In the genomic region with DNA sequence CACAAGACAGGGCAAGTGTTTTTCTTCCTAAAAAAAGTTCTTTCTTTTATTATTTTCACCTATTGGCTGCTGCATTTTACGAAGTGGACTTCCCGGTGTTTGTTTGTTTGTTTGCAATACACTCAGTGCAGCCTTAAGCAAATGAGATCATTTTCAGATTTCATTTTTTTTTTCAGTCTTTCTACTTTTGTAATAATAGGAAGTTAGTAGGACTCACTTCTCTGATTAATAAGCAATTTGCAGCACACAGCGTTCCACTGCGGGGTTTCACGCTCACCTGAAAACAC, we compare ENCODE assay signal across 17 cellular contexts.
DNase-seq lines count a peak whose midpoint lies in the region; ATAC-seq, FAIRE-seq and TF ChIP-seq lines count a peak whose summit lies in the region.
"Had no signal": no experiment of that assay in that cellular context is flagged by ENCODE, and none has a peak within 500 bp of the region (broad histone marks: within the 10 kb centered on the region; RNA-seq: fewer than 3 reads in every experiment).

No MANE protein-coding gene starts in this region.

- no peak overlapping the region for H3K27ac ChIP-seq in Panc1 (ENCODE audit: low read length)
- H3K27ac ChIP-seq in endodermal cell (ENCODE audit: low read depth, low read length): no peak overlapping the region
- no peak overlapping the region for H3K27ac ChIP-seq in small intestine (ENCODE audit: low read depth in 1 of 2, low read length in 1 of 2)
- H3K27ac ChIP-seq: ovary had no signal

- no TSS peak for BruUV-seq in Panc1 (replicated peaks; lab: Mats Ljungman, UMichigan)

- H3K4me3 ChIP-seq in Panc1 (ENCODE audit: low read depth in 2 of 2, low read length in 2 of 2) (no peak overlapping the region), endodermal cell (ENCODE audit: low read length) (no peak overlapping the region), small intestine (ENCODE audit: low read depth in 1 of 2, low read length in 2 of 2) (no peak overlapping the region)
- H3K4me3 ChIP-seq: HAP-1, MG63, ovary, stomach had no signal

- no peak for ATAC-seq in Panc1
- no peak for ATAC-seq in stimulated activated naive B cell treated with anti-CD40 and anti-IgM and Interleukin-4, amounts not matched to agents 10 μg/mL and 1 μg/mL and 100 μg/mL, for 72 hours (replicated peaks)
- ATAC-seq in HG03565 (IDR thresholded peaks at IDR 0.05; ENCODE audit: unreplicated experiment): no peak
- ATAC-seq: activated CD4-positive, CD25-positive, alpha-beta regulatory T cell treated with anti-CD3 and anti-CD28 coated beads, Interleukin-2, amount 50 U/mL, for 24 hours had no signal

- H3K27me3 ChIP-seq in Panc1 (ENCODE audit: control insufficient read depth, insufficient read depth, low read length) (no peaks in the 10 kb centered on the region), endodermal cell (ENCODE audit: control insufficient read depth, insufficient read depth, low read length, poor library complexity, severe bottlenecking) (no peaks in the 10 kb centered on the region), small intestine (ENCODE audit: control insufficient read depth in 2 of 2, insufficient read depth in 2 of 2, low read length in 2 of 2) (no peaks in the 10 kb centered on the region)
- H3K27me3 ChIP-seq: MG63, ovary, stomach had no signal

- TF ChIP-seq CTCF in Panc1 (IDR thresholded peaks at IDR 0.05) (peak; percentile 47), endodermal cell (conservative IDR thresholded peaks at IDR 0.05) (no peak)

- no peak for DNase-seq in activated T-cell treated with anti-CD3 and anti-CD28 coated beads, Interleukin-2, amount 50 U/mL, for 24 hours
- DNase-seq in activated T-cell treated with anti-CD3 and anti-CD28 coated beads, Interleukin-2, amount 50 U/mL, for 48 hours: no peak
- no peak for DNase-seq in Panc1 (ENCODE audit: low read depth, low spot score)
- DNase-seq in endodermal cell: no peak
- no peak for DNase-seq in stimulated activated naive B cell treated with anti-CD40 and anti-IgM and Interleukin-4, amounts not matched to agents 10 μg/mL and 1 μg/mL and 100 μg/mL, for 72 hours
- DNase-seq in small intestine: no peak
- no peak for DNase-seq in COR-L47 (lab: John Stamatoyannopoulos, UW)
- DNase-seq: MG63; NCI-H2227 treated with DMSO at 0.1 percent for 48 hours; stimulated activated CD4-positive, alpha-beta T cell treated with anti-CD3 and anti-CD28 coated beads, Interleukin-1b, Interleukin-23, amount 100 ng/mL, for 48 hours; stomach had no signal

- no peaks in the 10 kb centered on the region for H3K27me3 Mint-ChIP-seq in activated T-cell treated with anti-CD3 and anti-CD28 coated beads, Interleukin-2, amount 50 U/mL, for 24 hours
- no peaks in the 10 kb centered on the region for H3K27me3 Mint-ChIP-seq in endodermal cell (ENCODE audit: insufficient read depth)
- H3K27me3 Mint-ChIP-seq in stimulated activated naive B cell treated with anti-CD40 and anti-IgM and Interleukin-4, amounts not matched to agents 10 μg/mL and 1 μg/mL and 100 μg/mL, for 72 hours: no peaks in the 10 kb centered on the region

- POLR2A ChIA-PET in Panc1 (lab: Charles Lee): no interaction called here

- peaks cover 40% of the 10 kb centered on the region for H3K4me1 Mint-ChIP-seq in activated T-cell treated with anti-CD3 and anti-CD28 coated beads, Interleukin-2, amount 50 U/mL, for 24 hours (ENCODE audit: low read depth)
- peaks cover 34% of the 10 kb centered on the region for H3K4me1 Mint-ChIP-seq in endodermal cell
- H3K4me1 Mint-ChIP-seq in stimulated activated naive B cell treated with anti-CD40 and anti-IgM and Interleukin-4, amounts not matched to agents 10 μg/mL and 1 μg/mL and 100 μg/mL, for 72 hours: peaks cover 16 to 50% of the 10 kb centered on the region in 2 donors

- peak overlapping the region; percentile 4 for H3K27ac Mint-ChIP-seq in activated T-cell treated with anti-CD3 and anti-CD28 coated beads, Interleukin-2, amount 50 U/mL, for 24 hours
- peak overlapping the region; percentile 44 for H3K27ac Mint-ChIP-seq in endodermal cell
- peak overlapping the region; percentile 70 for H3K27ac Mint-ChIP-seq in stimulated activated naive B cell treated with anti-CD40 and anti-IgM and Interleukin-4, amounts not matched to agents 10 μg/mL and 1 μg/mL and 100 μg/mL, for 72 hours

- H3K9ac ChIP-seq in endodermal cell (ENCODE audit: extremely low read depth, low read length, poor library complexity, severe bottlenecking): no peak overlapping the region

- H3K36me3 Mint-ChIP-seq in activated T-cell treated with anti-CD3 and anti-CD28 coated beads, Interleukin-2, amount 50 U/mL, for 24 hours (ENCODE audit: low read depth): peaks cover 60% of the 10 kb centered on the region
- H3K36me3 Mint-ChIP-seq in endodermal cell (ENCODE audit: low read depth): peaks cover 57% of the 10 kb centered on the region
- H3K36me3 Mint-ChIP-seq in stimulated activated naive B cell treated with anti-CD40 and anti-IgM and Interleukin-4, amounts not matched to agents 10 μg/mL and 1 μg/mL and 100 μg/mL, for 72 hours: peaks cover 23 to 43% of the 10 kb centered on the region in 2 donors

- H3K36me3 ChIP-seq in Panc1 (ENCODE audit: control insufficient read depth, insufficient read depth, low read length) (peaks cover 2% of the 10 kb centered on the region; the same call in 1 of the 2 replicates), endodermal cell (ENCODE audit: control insufficient read depth, insufficient read depth, low read length) (peaks cover 84% of the 10 kb centered on the region), small intestine (ENCODE audit: control insufficient read depth in 2 of 2, insufficient read depth in 2 of 2, low read length in 2 of 2) (peaks cover 9 to 14% of the 10 kb centered on the region in 2 donors)
- H3K36me3 ChIP-seq: ovary had no signal

- in situ Hi-C loops in Panc1 (cut with HindIII; ENCODE audit: low pct_unique_long_range_greater_than_20kb, low sequenced_read_pairs): no loop called here

- WGBS in endodermal cell (ENCODE audit: insufficient coverage in 1 of 2, insufficient read length in 1 of 2), 2 experiments: 98% methylated on average over 5 of the region's 5 CpGs
- 87 to 90% (median 87%) methylated on average over 5 of the region's 5 CpGs for WGBS in small intestine, 3 donors

- H3K4me1 ChIP-seq in Panc1 (ENCODE audit: control insufficient read depth, insufficient read depth, low read length) (no peaks in the 10 kb centered on the region), endodermal cell (ENCODE audit: control insufficient read depth, insufficient read depth, low read length) (peaks cover 15% of the 10 kb centered on the region), small intestine (ENCODE audit: control insufficient read depth in 2 of 2, insufficient read depth in 1 of 2, low read depth in 1 of 2, low read length in 1 of 2) (no peaks in the 10 kb centered on the region)
- H3K4me1 ChIP-seq: HAP-1 had no signal

- intact Hi-C loops in Panc1 (cut with micrococcal nuclease; ENCODE audit: unreplicated experiment): loop anchor here (5.0 kb wide), 2 partner anchors 204 to 224 kb away; no protein-coding TSS in a partner anchor

- H3K9me3 ChIP-seq in Panc1 (ENCODE audit: control insufficient read depth, insufficient read depth, low read depth, low read length): no peaks in the 10 kb centered on the region
- H3K9me3 ChIP-seq in endodermal cell (ENCODE audit: control insufficient read depth, low read length): no peaks in the 10 kb centered on the region
- no peaks in the 10 kb centered on the region for H3K9me3 ChIP-seq in small intestine (ENCODE audit: control insufficient read depth, low read depth)
- H3K9me3 ChIP-seq: HAP-1, MG63, ovary, stomach had no signal

- no peaks in the 10 kb centered on the region for H3K9me3 Mint-ChIP-seq in activated T-cell treated with anti-CD3 and anti-CD28 coated beads, Interleukin-2, amount 50 U/mL, for 24 hours
- no peaks in the 10 kb centered on the region for H3K9me3 Mint-ChIP-seq in endodermal cell
- no peaks in the 10 kb centered on the region for H3K9me3 Mint-ChIP-seq in stimulated activated naive B cell treated with anti-CD40 and anti-IgM and Interleukin-4, amounts not matched to agents 10 μg/mL and 1 μg/mL and 100 μg/mL, for 72 hours
- H3K9me3 Mint-ChIP-seq: CD14-positive monocyte had no signal

- CTCF ChIA-PET in Panc1 (lab: Charles Lee): interaction anchor here (0.6 kb wide), 1 partner anchor 254 kb away, joined by 3 read pairs; no protein-coding TSS in a partner anchor

- H3K4me3 Mint-ChIP-seq in activated T-cell treated with anti-CD3 and anti-CD28 coated beads, Interleukin-2, amount 50 U/mL, for 24 hours: no peak overlapping the region
- no peak overlapping the region for H3K4me3 Mint-ChIP-seq in endodermal cell
- H3K4me3 Mint-ChIP-seq in stimulated activated naive B cell treated with anti-CD40 and anti-IgM and Interleukin-4, amounts not matched to agents 10 μg/mL and 1 μg/mL and 100 μg/mL, for 72 hours: no peak overlapping the region
- H3K4me3 Mint-ChIP-seq: CD14-positive monocyte had no signal

- no peak for FAIRE-seq in small intestine (lab: Jason Lieb, UNC)
- FAIRE-seq: astrocyte had no signal

Comparison
In these comparisons a context has a peak if more than half of its experiments do, and no peak if none do; other contexts are left out.
1. H3K27ac Mint-ChIP-seq: peak in every context shown above with its lines; median percentile 70 in stimulated activated naive B cell treated with anti-CD40 and anti-IgM and Interleukin-4, amounts not matched to agents 10 μg/mL and 1 μg/mL and 100 μg/mL, for 72 hours; 44 in endodermal cell; 4 in activated T-cell treated with anti-CD3 and anti-CD28 coated beads, Interleukin-2, amount 50 U/mL, for 24 hours.